In genomic region chr2:131419447-131419846, GRCh38 we compare ENCODE assay signal across 1 cellular context.
TF ChIP-seq lines count a peak whose summit lies in the region.

No MANE protein-coding gene starts in this region.

TF ChIP-seq in H1, 55 proteins besides CTCF, POLR2A, EP300 and RAD21 (continued from another document):
- peak; percentile 20; the same call in 1 of the 2 replicates for TF ChIP-seq USF2 (IDR thresholded peaks at IDR 0.05; ENCODE audit: low read length)
- TF ChIP-seq SP1 (IDR thresholded peaks at IDR 0.05; ENCODE audit: low read depth, low read length): no peak
- no peak for TF ChIP-seq KDM5A (IDR thresholded peaks at IDR 0.05; ENCODE audit: low read length)
- peak; percentile 45 for TF ChIP-seq MAX (IDR thresholded peaks at IDR 0.05)
